Comparison of ENCODE assay signal across 26 cellular contexts in genomic region chr2:119289093-119289492, GRCh38.
A peak's percentile ranks its signal among the peaks of the same experiment; 100 is the strongest.
DNase-seq lines count a peak whose midpoint lies in the region; ATAC-seq and TF ChIP-seq lines count a peak whose summit lies in the region.
"Had no signal": no experiment of that assay in that cellular context is flagged by ENCODE, and none has a peak within 500 bp of the region (broad histone marks: within the 10 kb centered on the region; RNA-seq: fewer than 3 reads in every experiment).

No MANE protein-coding gene starts in this region.

- no peak overlapping the region for H3K27ac ChIP-seq in left ventricle myocardium inferior (replicated peaks)
- no peak overlapping the region for H3K27ac ChIP-seq in body of pancreas
- peak overlapping the region; percentile 46 for H3K27ac ChIP-seq in suprapubic skin
- H3K27ac ChIP-seq in naive thymus-derived CD4-positive, alpha-beta T cell (ENCODE audit: low read depth, low read length), result no peak overlapping the region
- H3K27ac ChIP-seq: SK-N-MC, tibial artery had no signal

- H3K9me3 Mint-ChIP-seq in naive thymus-derived CD4-positive, alpha-beta T cell, result no peaks in the 10 kb centered on the region
- H3K9me3 Mint-ChIP-seq: activated naive CD4-positive, alpha-beta T cell treated with anti-CD3 and anti-CD28 coated beads, Interleukin-2, amount 50 U/mL, for 24 hours; CD8-positive, alpha-beta memory T cell had no signal

- peak; percentile 61 for ATAC-seq in Right ventricle myocardium inferior
- peak; percentile 29 for ATAC-seq in body of pancreas
- no peak for ATAC-seq in HG02938 (IDR thresholded peaks at IDR 0.05; ENCODE audit: unreplicated experiment)
- no peak for ATAC-seq in naive thymus-derived CD4-positive, alpha-beta T cell
- ATAC-seq: activated CD4-positive, CD25-positive, alpha-beta regulatory T cell treated with anti-CD3 and anti-CD28 coated beads, Interleukin-2, amount 50 U/mL, for 24 hours; T-helper 17 cell had no signal

- intact Hi-C loops in Right ventricle myocardium inferior (cut with DNase I) (no loop called here), left ventricle myocardium inferior (cut with micrococcal nuclease) (no loop called here), body of pancreas (cut with DNase I) (loop anchor here (10.0 kb wide), 1 partner anchor 404 kb away; no protein-coding TSS in a partner anchor)
- intact Hi-C loops in naive thymus-derived CD4-positive, alpha-beta T cell (cut with micrococcal nuclease), result no loop called here

- peaks cover 0 to 20% (median 0%) of the 10 kb centered on the region in 5 donors for H3K36me3 Mint-ChIP-seq in naive thymus-derived CD4-positive, alpha-beta T cell
- H3K36me3 Mint-ChIP-seq: activated naive CD4-positive, alpha-beta T cell treated with anti-CD3 and anti-CD28 coated beads, Interleukin-2, amount 50 U/mL, for 24 hours had no signal

- no peaks in the 10 kb centered on the region for H3K4me1 Mint-ChIP-seq in naive thymus-derived CD4-positive, alpha-beta T cell
- H3K4me1 Mint-ChIP-seq: T-helper 17 cell had no signal

- no peak for DNase-seq in Right ventricle myocardium inferior (ENCODE audit: missing footprints)
- DNase-seq in left ventricle myocardium inferior, result no peak
- DNase-seq in body of pancreas, result peak in 1 of 4 donors; percentile 43
- peak; percentile 38 for DNase-seq in myocyte (ENCODE audit: low read depth)
- DNase-seq in suprapubic skin (ENCODE audit: low spot score in 2 of 2), result no peak
- DNase-seq in AG08396 (ENCODE audit: low spot score), result no peak
- no peak for DNase-seq in naive thymus-derived CD4-positive, alpha-beta T cell
- DNase-seq: activated CD4-positive, alpha-beta T cell treated with anti-CD3 and anti-CD28 coated beads, Interleukin-2, amount 50 U/mL, for 48 hours; activated CD8-positive, alpha-beta memory T cell treated with anti-CD3 and anti-CD28 coated beads, Interleukin-2, amount 50 U/mL, for 4 hours; BE2C; caudate nucleus; CD8-positive, alpha-beta memory T cell; dorsolateral prefrontal cortex; glutamatergic neuron; NCI-H2029; NCI-H226; NCI-H748 treated with DMSO at 0.1 percent for 48 hours; RPMI8226; stimulated activated naive CD4-positive, alpha-beta T cell treated with Interleukin-2 at 50 U/mL for 16 hours; T-helper 17 cell; tibial artery had no signal

- H3K4me3 Mint-ChIP-seq in naive thymus-derived CD4-positive, alpha-beta T cell, result no peak overlapping the region
- H3K4me3 Mint-ChIP-seq: activated naive CD4-positive, alpha-beta T cell treated with anti-CD3 and anti-CD28 coated beads, Interleukin-2, amount 50 U/mL, for 24 hours; CD8-positive, alpha-beta memory T cell; T-helper 17 cell had no signal

- no peaks in the 10 kb centered on the region for H3K36me3 ChIP-seq in left ventricle myocardium inferior
- H3K36me3 ChIP-seq in body of pancreas (replicated peaks in 1 of 2; ENCODE audit: insufficient read depth in 1 of 2, low read depth in 2 of 2), result no peaks in the 10 kb centered on the region
- H3K36me3 ChIP-seq in suprapubic skin, result peaks cover 7% of the 10 kb centered on the region
- no peaks in the 10 kb centered on the region for H3K36me3 ChIP-seq in naive thymus-derived CD4-positive, alpha-beta T cell (ENCODE audit: control insufficient read depth in 2 of 3, insufficient read depth in 3 of 3, low read length in 3 of 3)
- H3K36me3 ChIP-seq: BE2C had no signal

- H3K4me1 ChIP-seq in left ventricle myocardium inferior (peaks cover 12% of the 10 kb centered on the region), body of pancreas (peaks cover 13% of the 10 kb centered on the region), suprapubic skin (peaks cover 7% of the 10 kb centered on the region)
- H3K4me1 ChIP-seq in naive thymus-derived CD4-positive, alpha-beta T cell (ENCODE audit: control insufficient read depth in 2 of 2, insufficient read depth in 2 of 2, low read length in 2 of 2), result no peaks in the 10 kb centered on the region
- H3K4me1 ChIP-seq: BE2C, tibial artery had no signal

- 72 to 84% methylated on average over 10 to 11 of the region's 11 CpGs for WGBS in body of pancreas, 2 donors
- WGBS in suprapubic skin, result 93% methylated on average over 11 of the region's 11 CpGs

- no peak for TF ChIP-seq EP300 in suprapubic skin (IDR thresholded peaks at IDR 0.05)

- no peaks in the 10 kb centered on the region for H3K27me3 Mint-ChIP-seq in naive thymus-derived CD4-positive, alpha-beta T cell
- H3K27me3 Mint-ChIP-seq: activated naive CD4-positive, alpha-beta T cell treated with anti-CD3 and anti-CD28 coated beads, Interleukin-2, amount 50 U/mL, for 24 hours; CD8-positive, alpha-beta memory T cell; T-helper 17 cell had no signal

- H3K9me3 ChIP-seq in left ventricle myocardium inferior (replicated peaks) (no peaks in the 10 kb centered on the region), body of pancreas (no peaks in the 10 kb centered on the region), suprapubic skin (no peaks in the 10 kb centered on the region)
- H3K9me3 ChIP-seq in naive thymus-derived CD4-positive, alpha-beta T cell (ENCODE audit: control insufficient read depth in 2 of 3, low read length in 3 of 3), result no peaks in the 10 kb centered on the region
- H3K9me3 ChIP-seq: BE2C, tibial artery had no signal

- TF ChIP-seq CTCF in left ventricle myocardium inferior (IDR thresholded peaks at IDR 0.05; ENCODE audit: borderline replicate concordance) (no peak), body of pancreas (IDR thresholded peaks at IDR 0.05) (no peak), suprapubic skin (IDR thresholded peaks at IDR 0.05) (no peak)

- POLR2A ChIA-PET in naive thymus-derived CD4-positive, alpha-beta T cell (lab: Charles Lee), result no interaction called here

- H3K4me3 ChIP-seq in left ventricle myocardium inferior, result no peak overlapping the region
- H3K4me3 ChIP-seq in body of pancreas, result no peak overlapping the region
- no peak overlapping the region for H3K4me3 ChIP-seq in suprapubic skin
- no peak overlapping the region for H3K4me3 ChIP-seq in naive thymus-derived CD4-positive, alpha-beta T cell (ENCODE audit: low read length)
- H3K4me3 ChIP-seq: dorsolateral prefrontal cortex, lung, SK-N-MC, tibial artery had no signal

- no peak for TF ChIP-seq POLR2A in body of pancreas (IDR thresholded peaks at IDR 0.05)
- TF ChIP-seq POLR2A in suprapubic skin (IDR thresholded peaks at IDR 0.05), result no peak

- CTCF ChIA-PET in naive thymus-derived CD4-positive, alpha-beta T cell (lab: Charles Lee), result interaction anchor here (0.7 kb wide), 1 partner anchor 407 kb away, joined by 3 read pairs; no protein-coding TSS in a partner anchor

- H3K27me3 ChIP-seq in left ventricle myocardium inferior (ENCODE audit: low read depth) (no peaks in the 10 kb centered on the region), body of pancreas (no peaks in the 10 kb centered on the region), suprapubic skin (no peaks in the 10 kb centered on the region)
- H3K27me3 ChIP-seq in naive thymus-derived CD4-positive, alpha-beta T cell (ENCODE audit: control insufficient read depth in 2 of 2, insufficient read depth in 2 of 2, low read length in 2 of 2), result no peaks in the 10 kb centered on the region
- H3K27me3 ChIP-seq: BE2C, dorsolateral prefrontal cortex, tibial artery had no signal

- H3K27ac Mint-ChIP-seq in naive thymus-derived CD4-positive, alpha-beta T cell, result no peak overlapping the region
- H3K27ac Mint-ChIP-seq: activated naive CD4-positive, alpha-beta T cell treated with anti-CD3 and anti-CD28 coated beads, Interleukin-2, amount 50 U/mL, for 24 hours; CD8-positive, alpha-beta memory T cell; T-helper 17 cell had no signal

Comparison
In these comparisons a context has a peak if more than half of its experiments do, and no peak if none do; other contexts are left out.
1. ATAC-seq: peak in Right ventricle myocardium inferior (single experiment) and body of pancreas (single experiment); none in HG02938 (single experiment) and naive thymus-derived CD4-positive, alpha-beta T cell (single experiment).